Comparison of ENCODE assay signal across 1 cellular context in the genomic region with DNA sequence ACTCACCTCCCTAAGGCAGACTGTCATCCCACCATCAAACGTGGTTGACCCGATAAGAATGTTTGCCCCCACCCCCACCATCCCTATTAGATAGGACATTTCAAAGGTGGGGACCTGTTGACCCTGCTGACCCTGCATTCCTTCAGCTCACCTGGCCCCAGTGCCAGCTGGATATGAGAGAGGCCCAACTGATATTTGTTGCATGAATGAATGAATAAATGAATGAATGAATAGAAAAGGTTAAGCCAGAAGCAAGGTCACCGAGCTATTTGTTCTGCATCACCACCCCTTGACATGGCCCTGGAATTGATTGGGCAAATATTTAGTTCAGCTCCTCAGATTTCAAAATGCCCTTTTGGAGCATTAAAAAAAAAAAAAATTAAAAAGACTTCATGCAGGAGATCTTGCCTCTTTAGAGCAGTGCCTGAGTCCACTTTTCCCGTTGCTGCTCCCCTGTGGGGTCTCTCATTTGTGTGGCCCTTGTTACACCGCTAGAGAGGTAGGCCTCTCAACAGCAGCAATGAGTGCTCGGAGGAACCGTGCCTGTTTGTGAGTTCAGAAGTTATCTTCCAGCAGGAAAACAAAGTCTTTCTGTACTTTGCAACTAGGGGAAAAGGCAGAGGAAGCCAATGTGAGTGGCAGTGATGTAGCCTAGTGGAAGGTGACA.
TF ChIP-seq lines count a peak whose summit lies in the region.

No MANE protein-coding gene starts in this region.

TF ChIP-seq in HepG2, 621 proteins besides CTCF, POLR2A, EP300 and RAD21 (continued from another document and continues in another):
- TF ChIP-seq ZNF703 (CRISPR knock-in tag; IDR thresholded peaks at IDR 0.05; ENCODE audit: borderline replicate concordance) (peak; percentile 94), REPIN1 (CRISPR knock-in tag; IDR thresholded peaks at IDR 0.05; ENCODE audit: borderline replicate concordance, low read depth) (peak; percentile 36; the same call in 1 of the 2 replicates), MAFG (CRISPR knock-in tag; IDR thresholded peaks at IDR 0.05) (no peak), SMC3 (IDR thresholded peaks at IDR 0.05; ENCODE audit: low read length) (no peak; the same call in 1 of the 2 replicates), TGIF2 (CRISPR knock-in tag; IDR thresholded peaks at IDR 0.05) (peak; percentile 36; the same call in 1 of the 2 replicates), XBP1 (CRISPR knock-in tag; IDR thresholded peaks at IDR 0.05) (no peak), SNAI1 (CRISPR knock-in tag; IDR thresholded peaks at IDR 0.05; ENCODE audit: borderline replicate concordance) (peak; percentile 87; the same call in 1 of the 2 replicates), NR3C1 (CRISPR knock-in tag; IDR thresholded peaks at IDR 0.05) (no peak), SAP130 (CRISPR knock-in tag; IDR thresholded peaks at IDR 0.05; ENCODE audit: low read depth) (peak; percentile 62), REXO4 (CRISPR knock-in tag; IDR thresholded peaks at IDR 0.05; ENCODE audit: borderline replicate concordance) (no peak), ZNF282 (IDR thresholded peaks at IDR 0.05; ENCODE audit: partially characterized antibody) (no peak), ZFP36 (IDR thresholded peaks at IDR 0.05; ENCODE audit: borderline replicate concordance, low read depth, low read length, partially characterized antibody) (no peak), NCOR1 (IDR thresholded peaks at IDR 0.05; ENCODE audit: borderline replicate concordance, low read length) (peak; percentile 89; the same call in 1 of the 2 replicates), DR1 (CRISPR knock-in tag; IDR thresholded peaks at IDR 0.05) (no peak), HMG20A (CRISPR knock-in tag; IDR thresholded peaks at IDR 0.05; ENCODE audit: borderline replicate concordance) (peak; percentile 52; the same call in 1 of the 2 replicates), NFYC (CRISPR knock-in tag; IDR thresholded peaks at IDR 0.05) (no peak), SATB2 (CRISPR knock-in tag; IDR thresholded peaks at IDR 0.05) (no peak), ZNF460 (CRISPR knock-in tag; IDR thresholded peaks at IDR 0.05; ENCODE audit: borderline replicate concordance) (no peak), RAD51 (IDR thresholded peaks at IDR 0.05; ENCODE audit: borderline replicate concordance) (no peak), SRSF4 (IDR thresholded peaks at IDR 0.05; ENCODE audit: low read depth, low read length, poor library complexity, severe bottlenecking) (no peak), PHF21A (CRISPR knock-in tag; IDR thresholded peaks at IDR 0.05) (peak; percentile 94), ZKSCAN5 (CRISPR knock-in tag; IDR thresholded peaks at IDR 0.05) (peak; percentile 69; the same call in 1 of the 2 replicates), ZMYM4 (CRISPR knock-in tag; IDR thresholded peaks at IDR 0.05) (peak; percentile 53), ZNF530 (CRISPR knock-in tag; IDR thresholded peaks at IDR 0.05; ENCODE audit: low read depth) (no peak), ESRRA (CRISPR knock-in tag; IDR thresholded peaks at IDR 0.05; ENCODE audit: low read depth) (peak; percentile 70; the same call in 1 of the 2 replicates), NKX3-1 (CRISPR knock-in tag; IDR thresholded peaks at IDR 0.05) (no peak), KDM2A (CRISPR knock-in tag; IDR thresholded peaks at IDR 0.05; ENCODE audit: borderline replicate concordance, low read depth) (no peak)
- TF ChIP-seq, protein P1, sequence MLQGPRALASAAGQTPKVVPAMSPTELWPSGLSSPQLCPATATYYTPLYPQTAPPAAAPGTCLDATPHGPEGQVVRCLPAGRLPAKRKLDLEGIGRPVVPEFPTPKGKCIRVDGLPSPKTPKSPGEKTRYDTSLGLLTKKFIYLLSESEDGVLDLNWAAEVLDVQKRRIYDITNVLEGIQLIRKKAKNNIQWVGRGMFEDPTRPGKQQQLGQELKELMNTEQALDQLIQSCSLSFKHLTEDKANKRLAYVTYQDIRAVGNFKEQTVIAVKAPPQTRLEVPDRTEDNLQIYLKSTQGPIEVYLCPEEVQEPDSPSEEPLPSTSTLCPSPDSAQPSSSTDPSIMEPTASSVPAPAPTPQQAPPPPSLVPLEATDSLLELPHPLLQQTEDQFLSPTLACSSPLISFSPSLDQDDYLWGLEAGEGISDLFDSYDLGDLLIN (CRISPR knock-in tag; IDR thresholded peaks at IDR 0.05; ENCODE audit: borderline replicate concordance): no peak
- TF ChIP-seq, protein P2, sequence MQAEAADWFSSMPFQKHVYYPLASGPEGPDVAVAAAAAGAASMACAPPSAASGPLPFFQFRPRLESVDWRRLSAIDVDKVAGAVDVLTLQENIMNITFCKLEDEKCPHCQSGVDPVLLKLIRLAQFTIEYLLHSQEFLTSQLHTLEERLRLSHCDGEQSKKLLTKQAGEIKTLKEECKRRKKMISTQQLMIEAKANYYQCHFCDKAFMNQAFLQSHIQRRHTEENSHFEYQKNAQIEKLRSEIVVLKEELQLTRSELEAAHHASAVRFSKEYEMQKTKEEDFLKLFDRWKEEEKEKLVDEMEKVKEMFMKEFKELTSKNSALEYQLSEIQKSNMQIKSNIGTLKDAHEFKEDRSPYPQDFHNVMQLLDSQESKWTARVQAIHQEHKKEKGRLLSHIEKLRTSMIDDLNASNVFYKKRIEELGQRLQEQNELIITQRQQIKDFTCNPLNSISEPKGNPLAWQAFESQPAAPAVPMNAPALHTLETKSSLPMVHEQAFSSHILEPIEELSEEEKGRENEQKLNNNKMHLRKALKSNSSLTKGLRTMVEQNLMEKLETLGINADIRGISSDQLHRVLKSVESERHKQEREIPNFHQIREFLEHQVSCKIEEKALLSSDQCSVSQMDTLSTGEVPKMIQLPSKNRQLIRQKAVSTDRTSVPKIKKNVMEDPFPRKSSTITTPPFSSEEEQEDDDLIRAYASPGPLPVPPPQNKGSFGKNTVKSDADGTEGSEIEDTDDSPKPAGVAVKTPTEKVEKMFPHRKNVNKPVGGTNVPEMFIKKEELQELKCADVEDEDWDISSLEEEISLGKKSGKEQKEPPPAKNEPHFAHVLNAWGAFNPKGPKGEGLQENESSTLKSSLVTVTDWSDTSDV (CRISPR knock-in tag; IDR thresholded peaks at IDR 0.05): no peak
- TF ChIP-seq, protein P3, sequence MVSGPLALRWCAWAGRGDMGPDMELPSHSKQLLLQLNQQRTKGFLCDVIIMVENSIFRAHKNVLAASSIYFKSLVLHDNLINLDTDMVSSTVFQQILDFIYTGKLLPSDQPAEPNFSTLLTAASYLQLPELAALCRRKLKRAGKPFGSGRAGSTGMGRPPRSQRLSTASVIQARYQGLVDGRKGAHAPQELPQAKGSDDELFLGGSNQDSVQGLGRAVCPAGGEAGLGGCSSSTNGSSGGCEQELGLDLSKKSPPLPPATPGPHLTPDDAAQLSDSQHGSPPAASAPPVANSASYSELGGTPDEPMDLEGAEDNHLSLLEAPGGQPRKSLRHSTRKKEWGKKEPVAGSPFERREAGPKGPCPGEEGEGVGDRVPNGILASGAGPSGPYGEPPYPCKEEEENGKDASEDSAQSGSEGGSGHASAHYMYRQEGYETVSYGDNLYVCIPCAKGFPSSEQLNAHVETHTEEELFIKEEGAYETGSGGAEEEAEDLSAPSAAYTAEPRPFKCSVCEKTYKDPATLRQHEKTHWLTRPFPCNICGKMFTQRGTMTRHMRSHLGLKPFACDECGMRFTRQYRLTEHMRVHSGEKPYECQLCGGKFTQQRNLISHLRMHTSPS (CRISPR knock-in tag; IDR thresholded peaks at IDR 0.05; ENCODE audit: low read depth): no peak
- TF ChIP-seq, protein P4, sequence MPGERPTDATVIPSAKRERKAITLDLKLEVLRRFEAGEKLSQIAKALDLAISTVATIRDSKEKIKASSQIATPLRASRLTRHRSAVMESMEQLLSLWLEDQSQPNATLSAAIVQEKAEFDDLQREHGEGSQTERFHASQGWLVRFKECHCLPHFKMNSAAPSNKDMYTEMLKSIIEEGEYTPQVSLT (CRISPR knock-in tag; IDR thresholded peaks at IDR 0.05; ENCODE audit: borderline replicate concordance, low read depth): no peak
- TF ChIP-seq, protein P5, sequence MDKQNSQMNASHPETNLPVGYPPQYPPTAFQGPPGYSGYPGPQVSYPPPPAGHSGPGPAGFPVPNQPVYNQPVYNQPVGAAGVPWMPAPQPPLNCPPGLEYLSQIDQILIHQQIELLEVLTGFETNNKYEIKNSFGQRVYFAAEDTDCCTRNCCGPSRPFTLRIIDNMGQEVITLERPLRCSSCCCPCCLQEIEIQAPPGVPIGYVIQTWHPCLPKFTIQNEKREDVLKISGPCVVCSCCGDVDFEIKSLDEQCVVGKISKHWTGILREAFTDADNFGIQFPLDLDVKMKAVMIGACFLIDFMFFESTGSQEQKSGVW (CRISPR knock-in tag; IDR thresholded peaks at IDR 0.05; ENCODE audit: borderline replicate concordance): no peak
- TF ChIP-seq, protein P6, sequence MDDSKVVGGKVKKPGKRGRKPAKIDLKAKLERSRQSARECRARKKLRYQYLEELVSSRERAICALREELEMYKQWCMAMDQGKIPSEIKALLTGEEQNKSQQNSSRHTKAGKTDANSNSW (CRISPR knock-in tag; IDR thresholded peaks at IDR 0.05; ENCODE audit: borderline replicate concordance): no peak
- TF ChIP-seq, protein P7, sequence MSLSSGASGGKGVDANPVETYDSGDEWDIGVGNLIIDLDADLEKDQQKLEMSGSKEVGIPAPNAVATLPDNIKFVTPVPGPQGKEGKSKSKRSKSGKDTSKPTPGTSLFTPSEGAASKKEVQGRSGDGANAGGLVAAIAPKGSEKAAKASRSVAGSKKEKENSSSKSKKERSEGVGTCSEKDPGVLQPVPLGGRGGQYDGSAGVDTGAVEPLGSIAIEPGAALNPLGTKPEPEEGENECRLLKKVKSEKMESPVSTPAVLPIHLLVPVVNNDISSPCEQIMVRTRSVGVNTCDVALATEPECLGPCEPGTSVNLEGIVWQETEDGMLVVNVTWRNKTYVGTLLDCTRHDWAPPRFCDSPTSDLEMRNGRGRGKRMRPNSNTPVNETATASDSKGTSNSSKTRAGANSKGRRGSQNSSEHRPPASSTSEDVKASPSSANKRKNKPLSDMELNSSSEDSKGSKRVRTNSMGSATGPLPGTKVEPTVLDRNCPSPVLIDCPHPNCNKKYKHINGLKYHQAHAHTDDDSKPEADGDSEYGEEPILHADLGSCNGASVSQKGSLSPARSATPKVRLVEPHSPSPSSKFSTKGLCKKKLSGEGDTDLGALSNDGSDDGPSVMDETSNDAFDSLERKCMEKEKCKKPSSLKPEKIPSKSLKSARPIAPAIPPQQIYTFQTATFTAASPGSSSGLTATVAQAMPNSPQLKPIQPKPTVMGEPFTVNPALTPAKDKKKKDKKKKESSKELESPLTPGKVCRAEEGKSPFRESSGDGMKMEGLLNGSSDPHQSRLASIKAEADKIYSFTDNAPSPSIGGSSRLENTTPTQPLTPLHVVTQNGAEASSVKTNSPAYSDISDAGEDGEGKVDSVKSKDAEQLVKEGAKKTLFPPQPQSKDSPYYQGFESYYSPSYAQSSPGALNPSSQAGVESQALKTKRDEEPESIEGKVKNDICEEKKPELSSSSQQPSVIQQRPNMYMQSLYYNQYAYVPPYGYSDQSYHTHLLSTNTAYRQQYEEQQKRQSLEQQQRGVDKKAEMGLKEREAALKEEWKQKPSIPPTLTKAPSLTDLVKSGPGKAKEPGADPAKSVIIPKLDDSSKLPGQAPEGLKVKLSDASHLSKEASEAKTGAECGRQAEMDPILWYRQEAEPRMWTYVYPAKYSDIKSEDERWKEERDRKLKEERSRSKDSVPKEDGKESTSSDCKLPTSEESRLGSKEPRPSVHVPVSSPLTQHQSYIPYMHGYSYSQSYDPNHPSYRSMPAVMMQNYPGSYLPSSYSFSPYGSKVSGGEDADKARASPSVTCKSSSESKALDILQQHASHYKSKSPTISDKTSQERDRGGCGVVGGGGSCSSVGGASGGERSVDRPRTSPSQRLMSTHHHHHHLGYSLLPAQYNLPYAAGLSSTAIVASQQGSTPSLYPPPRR (CRISPR knock-in tag; IDR thresholded peaks at IDR 0.05; ENCODE audit: borderline replicate concordance): peak; percentile 92
- TF ChIP-seq, protein P8, sequence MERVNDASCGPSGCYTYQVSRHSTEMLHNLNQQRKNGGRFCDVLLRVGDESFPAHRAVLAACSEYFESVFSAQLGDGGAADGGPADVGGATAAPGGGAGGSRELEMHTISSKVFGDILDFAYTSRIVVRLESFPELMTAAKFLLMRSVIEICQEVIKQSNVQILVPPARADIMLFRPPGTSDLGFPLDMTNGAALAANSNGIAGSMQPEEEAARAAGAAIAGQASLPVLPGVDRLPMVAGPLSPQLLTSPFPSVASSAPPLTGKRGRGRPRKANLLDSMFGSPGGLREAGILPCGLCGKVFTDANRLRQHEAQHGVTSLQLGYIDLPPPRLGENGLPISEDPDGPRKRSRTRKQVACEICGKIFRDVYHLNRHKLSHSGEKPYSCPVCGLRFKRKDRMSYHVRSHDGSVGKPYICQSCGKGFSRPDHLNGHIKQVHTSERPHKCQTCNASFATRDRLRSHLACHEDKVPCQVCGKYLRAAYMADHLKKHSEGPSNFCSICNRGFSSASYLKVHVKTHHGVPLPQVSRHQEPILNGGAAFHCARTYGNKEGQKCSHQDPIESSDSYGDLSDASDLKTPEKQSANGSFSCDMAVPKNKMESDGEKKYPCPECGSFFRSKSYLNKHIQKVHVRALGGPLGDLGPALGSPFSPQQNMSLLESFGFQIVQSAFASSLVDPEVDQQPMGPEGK (CRISPR knock-in tag; IDR thresholded peaks at IDR 0.05): peak; percentile 86
- TF ChIP-seq, protein P9, sequence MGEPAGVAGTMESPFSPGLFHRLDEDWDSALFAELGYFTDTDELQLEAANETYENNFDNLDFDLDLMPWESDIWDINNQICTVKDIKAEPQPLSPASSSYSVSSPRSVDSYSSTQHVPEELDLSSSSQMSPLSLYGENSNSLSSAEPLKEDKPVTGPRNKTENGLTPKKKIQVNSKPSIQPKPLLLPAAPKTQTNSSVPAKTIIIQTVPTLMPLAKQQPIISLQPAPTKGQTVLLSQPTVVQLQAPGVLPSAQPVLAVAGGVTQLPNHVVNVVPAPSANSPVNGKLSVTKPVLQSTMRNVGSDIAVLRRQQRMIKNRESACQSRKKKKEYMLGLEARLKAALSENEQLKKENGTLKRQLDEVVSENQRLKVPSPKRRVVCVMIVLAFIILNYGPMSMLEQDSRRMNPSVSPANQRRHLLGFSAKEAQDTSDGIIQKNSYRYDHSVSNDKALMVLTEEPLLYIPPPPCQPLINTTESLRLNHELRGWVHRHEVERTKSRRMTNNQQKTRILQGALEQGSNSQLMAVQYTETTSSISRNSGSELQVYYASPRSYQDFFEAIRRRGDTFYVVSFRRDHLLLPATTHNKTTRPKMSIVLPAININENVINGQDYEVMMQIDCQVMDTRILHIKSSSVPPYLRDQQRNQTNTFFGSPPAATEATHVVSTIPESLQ (CRISPR knock-in tag; conservative IDR thresholded peaks at IDR 0.05): no peak
- TF ChIP-seq, protein P10, sequence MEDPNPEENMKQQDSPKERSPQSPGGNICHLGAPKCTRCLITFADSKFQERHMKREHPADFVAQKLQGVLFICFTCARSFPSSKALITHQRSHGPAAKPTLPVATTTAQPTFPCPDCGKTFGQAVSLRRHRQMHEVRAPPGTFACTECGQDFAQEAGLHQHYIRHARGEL (CRISPR knock-in tag; IDR thresholded peaks at IDR 0.05): no peak
- TF ChIP-seq, protein P11, sequence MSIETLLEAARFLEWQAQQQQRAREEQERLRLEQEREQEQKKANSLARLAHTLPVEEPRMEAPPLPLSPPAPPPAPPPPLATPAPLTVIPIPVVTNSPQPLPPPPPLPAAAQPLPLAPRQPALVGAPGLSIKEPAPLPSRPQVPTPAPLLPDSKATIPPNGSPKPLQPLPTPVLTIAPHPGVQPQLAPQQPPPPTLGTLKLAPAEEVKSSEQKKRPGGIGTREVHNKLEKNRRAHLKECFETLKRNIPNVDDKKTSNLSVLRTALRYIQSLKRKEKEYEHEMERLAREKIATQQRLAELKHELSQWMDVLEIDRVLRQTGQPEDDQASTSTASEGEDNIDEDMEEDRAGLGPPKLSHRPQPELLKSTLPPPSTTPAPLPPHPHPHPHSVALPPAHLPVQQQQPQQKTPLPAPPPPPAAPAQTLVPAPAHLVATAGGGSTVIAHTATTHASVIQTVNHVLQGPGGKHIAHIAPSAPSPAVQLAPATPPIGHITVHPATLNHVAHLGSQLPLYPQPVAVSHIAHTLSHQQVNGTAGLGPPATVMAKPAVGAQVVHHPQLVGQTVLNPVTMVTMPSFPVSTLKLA (IDR thresholded peaks at IDR 0.05): no peak
- TF ChIP-seq, protein P12, sequence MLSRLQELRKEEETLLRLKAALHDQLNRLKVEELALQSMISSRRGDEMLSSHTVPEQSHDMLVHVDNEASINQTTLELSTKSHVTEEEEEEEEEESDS (CRISPR knock-in tag; IDR thresholded peaks at IDR 0.05; ENCODE audit: borderline replicate concordance): no peak
